Comparison of ENCODE assay signal across 9 cellular contexts in genomic region chr15:34795267-34796081, GRCh38. TPM values are rescaled to one million over a fixed set of nuclear protein-coding genes. Genes with fewer than 3 reads are reported as not detected.
DNase-seq lines count a peak whose midpoint lies in the region; ATAC-seq and TF ChIP-seq lines count a peak whose summit lies in the region.
"Had no signal": no experiment of that assay in that cellular context is flagged by ENCODE, and none has a peak within 500 bp of the region (broad histone marks: within the 10 kb centered on the region; RNA-seq: fewer than 3 reads in every experiment).

ACTC1 (minus strand) TSS chr15:34795549; CDS start chr15:34794808, 741 bp downstream.

- no peak within 1 kb of the TSS for H3K27ac Mint-ChIP-seq in stimulated activated effector memory CD8-positive, alpha-beta T cell treated with anti-CD3 and anti-CD28 coated beads, Interleukin-12 subunit alpha, Interleukin-12 subunit beta, amount 100 ng/mL, for 72 hours
- H3K27ac Mint-ChIP-seq in T-cell, result no peak within 1 kb of the TSS
- no peak within 1 kb of the TSS for H3K27ac Mint-ChIP-seq in CD8-positive, alpha-beta T cell

- H3K36me3 Mint-ChIP-seq in stimulated activated effector memory CD8-positive, alpha-beta T cell treated with anti-CD3 and anti-CD28 coated beads, Interleukin-12 subunit alpha, Interleukin-12 subunit beta, amount 100 ng/mL, for 72 hours, result no peaks in the 10 kb centered on the region
- no peaks in the 10 kb centered on the region for H3K36me3 Mint-ChIP-seq in T-cell
- H3K36me3 Mint-ChIP-seq in CD8-positive, alpha-beta T cell, result no peaks in the 10 kb centered on the region

- no peaks in the 10 kb centered on the region for H3K9me3 Mint-ChIP-seq in stimulated activated effector memory CD8-positive, alpha-beta T cell treated with anti-CD3 and anti-CD28 coated beads, Interleukin-12 subunit alpha, Interleukin-12 subunit beta, amount 100 ng/mL, for 72 hours
- H3K9me3 Mint-ChIP-seq in T-cell, result no peaks in the 10 kb centered on the region
- no peaks in the 10 kb centered on the region for H3K9me3 Mint-ChIP-seq in CD8-positive, alpha-beta T cell

- no peak within 1 kb of the TSS for H3K4me3 Mint-ChIP-seq in stimulated activated effector memory CD8-positive, alpha-beta T cell treated with anti-CD3 and anti-CD28 coated beads, Interleukin-12 subunit alpha, Interleukin-12 subunit beta, amount 100 ng/mL, for 72 hours
- H3K4me3 Mint-ChIP-seq in T-cell, result no peak within 1 kb of the TSS
- no peak within 1 kb of the TSS for H3K4me3 Mint-ChIP-seq in CD8-positive, alpha-beta T cell

- DNase-seq in HPDE6-E6E7 (ENCODE audit: extremely low spot score) (peak; percentile 57), astrocyte of the hippocampus (ENCODE audit: low read depth, low spot score) (peak; percentile 88), T1000 (lab: John Stamatoyannopoulos, UW) (no peak), GM10266 (ENCODE audit: extremely low spot score) (no peak), T-cell (no peak)
- no peak for DNase-seq in stimulated activated effector memory CD8-positive, alpha-beta T cell treated with anti-CD3 and anti-CD28 coated beads, Interleukin-12 subunit alpha, Interleukin-12 subunit beta, amount 100 ng/mL, for 72 hours (ENCODE audit: low spot score in 2 of 2)
- DNase-seq in CD8-positive, alpha-beta T cell, result no peak

- peaks cover 16% of the 10 kb centered on the region for H3K4me1 ChIP-seq in iPS-15b (ENCODE audit: control insufficient read depth, insufficient read depth, low read length)
- H3K4me1 ChIP-seq in CD8-positive, alpha-beta T cell (ENCODE audit: insufficient read depth, low read length), result no peaks in the 10 kb centered on the region

- peak within 1 kb of the TSS; percentile 63 for H3K9ac ChIP-seq in iPS-15b (ENCODE audit: low read depth, low read length)

- peak; percentile 23 for ATAC-seq in stimulated activated effector memory CD8-positive, alpha-beta T cell treated with anti-CD3 and anti-CD28 coated beads, Interleukin-12 subunit alpha, Interleukin-12 subunit beta, amount 100 ng/mL, for 72 hours
- ATAC-seq in T-cell (replicated peaks in 1 of 4), result no peak
- no peak for ATAC-seq in CD8-positive, alpha-beta T cell

- intact Hi-C loops in CD8-positive, alpha-beta T cell (cut with DNase I, micrococcal nuclease), result no loop called here

- peaks cover 28% of the 10 kb centered on the region for H3K27me3 ChIP-seq in iPS-15b (ENCODE audit: control insufficient read depth, insufficient read depth, low read length)
- peaks cover 3% of the 10 kb centered on the region for H3K27me3 ChIP-seq in CD8-positive, alpha-beta T cell (ENCODE audit: insufficient read depth, low read length)

- H3K4me3 ChIP-seq in iPS-15b (ENCODE audit: low read depth, low read length), result peak within 1 kb of the TSS; percentile 61
- H3K4me3 ChIP-seq in CD8-positive, alpha-beta T cell (ENCODE audit: low read depth, low read length), result no peak within 1 kb of the TSS

- CTCF ChIA-PET in T-cell (lab: Charles Lee), result no interaction called here
- CTCF ChIA-PET in CD8-positive, alpha-beta T cell (lab: Charles Lee), result no interaction called here

- H3K9me3 ChIP-seq in iPS-15b (ENCODE audit: control insufficient read depth, insufficient read depth, low read length), result no peaks in the 10 kb centered on the region
- no peaks in the 10 kb centered on the region for H3K9me3 ChIP-seq in CD8-positive, alpha-beta T cell (ENCODE audit: low read length)

- TF ChIP-seq CTCF in GM10266 (IDR thresholded peaks at IDR 0.05; ENCODE audit: control insufficient read depth, insufficient read depth, low read depth, missing control alignments), result no peak
- no peak for TF ChIP-seq CTCF in CD8-positive, alpha-beta T cell (IDR thresholded peaks at IDR 0.05)

- no peaks in the 10 kb centered on the region for H3K4me1 Mint-ChIP-seq in stimulated activated effector memory CD8-positive, alpha-beta T cell treated with anti-CD3 and anti-CD28 coated beads, Interleukin-12 subunit alpha, Interleukin-12 subunit beta, amount 100 ng/mL, for 72 hours
- peaks cover 0 to 6% (median 2%) of the 10 kb centered on the region in 3 donors for H3K4me1 Mint-ChIP-seq in T-cell
- H3K4me1 Mint-ChIP-seq in CD8-positive, alpha-beta T cell (ENCODE audit: low read depth), result no peaks in the 10 kb centered on the region

- POLR2A ChIA-PET in T-cell (lab: Charles Lee), result no interaction called here
- POLR2A ChIA-PET in CD8-positive, alpha-beta T cell (lab: Charles Lee), result no interaction called here

- H3K27ac ChIP-seq in CD8-positive, alpha-beta T cell (ENCODE audit: low read depth, low read length), result no peak within 1 kb of the TSS

- H3K27me3 Mint-ChIP-seq in T-cell, result peaks cover 52 to 63% of the 10 kb centered on the region in 2 donors
- H3K27me3 Mint-ChIP-seq in CD8-positive, alpha-beta T cell (ENCODE audit: low read depth), result peaks cover 53% of the 10 kb centered on the region

- H3K36me3 ChIP-seq in iPS-15b (ENCODE audit: control insufficient read depth, insufficient read depth, low read length), result peaks cover 3% of the 10 kb centered on the region
- H3K36me3 ChIP-seq in CD8-positive, alpha-beta T cell (ENCODE audit: insufficient read depth, low read length), result no peaks in the 10 kb centered on the region

RNA-seq across cellular contexts. Expression of gene ACTC1, which starts in this region (rescaled TPM):
- not detected for total RNA-seq in T-cell
- total RNA-seq in CD8-positive, alpha-beta T cell, result not detected
- total RNA-seq: epithelial cell of proximal tubule had no signal

Comparison
In these comparisons a context has a peak if more than half of its experiments do, and no peak if none do; other contexts are left out.
1. DNase-seq: peak in HPDE6-E6E7 (single experiment) and astrocyte of the hippocampus (single experiment); none in stimulated activated effector memory CD8-positive, alpha-beta T cell treated with anti-CD3 and anti-CD28 coated beads, Interleukin-12 subunit alpha, Interleukin-12 subunit beta, amount 100 ng/mL, for 72 hours (0 of 2), T1000 (single experiment), GM10266 (single experiment), T-cell (0 of 34) and CD8-positive, alpha-beta T cell (0 of 7).